In the genomic region with DNA sequence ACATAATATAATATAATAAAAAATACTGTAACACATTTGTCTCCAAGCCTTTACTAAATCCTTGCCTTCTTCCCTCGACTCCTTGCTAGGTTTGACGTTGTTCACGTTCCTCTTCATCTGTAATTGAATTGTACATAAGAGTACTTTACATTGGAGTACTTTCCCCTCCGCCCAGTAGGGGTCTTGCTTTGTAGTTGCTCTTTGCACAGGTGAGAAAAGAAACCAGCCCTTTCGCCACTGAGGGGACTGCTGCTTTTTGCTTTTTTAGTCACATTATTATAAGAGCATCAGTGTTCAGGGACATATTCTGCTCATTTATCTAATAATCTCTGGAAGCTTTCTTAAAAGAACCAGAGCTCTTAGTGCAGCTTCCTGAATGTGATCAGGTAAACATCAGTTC, we compare ENCODE assay signal across 1 cellular context.
TF ChIP-seq lines count a peak whose summit lies in the region.

No MANE protein-coding gene starts in this region.

TF ChIP-seq in K562, 482 proteins besides CTCF, POLR2A, EP300 and RAD21 (continued from another document):
- TF ChIP-seq, protein P1, sequence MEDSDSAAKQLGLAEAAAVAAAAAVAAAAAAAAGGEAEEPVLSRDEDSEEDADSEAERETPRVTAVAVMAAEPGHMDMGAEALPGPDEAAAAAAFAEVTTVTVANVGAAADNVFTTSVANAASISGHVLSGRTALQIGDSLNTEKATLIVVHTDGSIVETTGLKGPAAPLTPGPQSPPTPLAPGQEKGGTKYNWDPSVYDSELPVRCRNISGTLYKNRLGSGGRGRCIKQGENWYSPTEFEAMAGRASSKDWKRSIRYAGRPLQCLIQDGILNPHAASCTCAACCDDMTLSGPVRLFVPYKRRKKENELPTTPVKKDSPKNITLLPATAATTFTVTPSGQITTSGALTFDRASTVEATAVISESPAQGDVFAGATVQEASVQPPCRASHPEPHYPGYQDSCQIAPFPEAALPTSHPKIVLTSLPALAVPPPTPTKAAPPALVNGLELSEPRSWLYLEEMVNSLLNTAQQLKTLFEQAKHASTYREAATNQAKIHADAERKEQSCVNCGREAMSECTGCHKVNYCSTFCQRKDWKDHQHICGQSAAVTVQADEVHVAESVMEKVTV (CRISPR knock-in tag; IDR thresholded peaks at IDR 0.05): no peak
- TF ChIP-seq HNRNPUL1 (IDR thresholded peaks at IDR 0.05; ENCODE audit: low read length) (no peak), U2AF2 (optimal IDR thresholded peaks at IDR 0.05; ENCODE audit: low read depth, low read length) (no peak), ZNF551 (CRISPR knock-in tag; IDR thresholded peaks at IDR 0.05) (no peak), NR2C1 (IDR thresholded peaks at IDR 0.05) (no peak), NR2C1 (tag; IDR thresholded peaks at IDR 0.05) (no peak), ZNF175 (CRISPR knock-in tag; IDR thresholded peaks at IDR 0.05; ENCODE audit: low read depth) (no peak), CCNT2 (IDR thresholded peaks at IDR 0.05; ENCODE audit: borderline replicate concordance, extremely low read depth, insufficient read length, low read depth, low read length) (no peak), HIVEP1 (CRISPR knock-in tag; IDR thresholded peaks at IDR 0.05) (no peak), TAF15 (IDR thresholded peaks at IDR 0.05; ENCODE audit: low read depth, low read length) (no peak), HNRNPLL (IDR thresholded peaks at IDR 0.05; ENCODE audit: low read depth, low read length, poor library complexity, severe bottlenecking) (no peak)
- TF ChIP-seq, protein P2, sequence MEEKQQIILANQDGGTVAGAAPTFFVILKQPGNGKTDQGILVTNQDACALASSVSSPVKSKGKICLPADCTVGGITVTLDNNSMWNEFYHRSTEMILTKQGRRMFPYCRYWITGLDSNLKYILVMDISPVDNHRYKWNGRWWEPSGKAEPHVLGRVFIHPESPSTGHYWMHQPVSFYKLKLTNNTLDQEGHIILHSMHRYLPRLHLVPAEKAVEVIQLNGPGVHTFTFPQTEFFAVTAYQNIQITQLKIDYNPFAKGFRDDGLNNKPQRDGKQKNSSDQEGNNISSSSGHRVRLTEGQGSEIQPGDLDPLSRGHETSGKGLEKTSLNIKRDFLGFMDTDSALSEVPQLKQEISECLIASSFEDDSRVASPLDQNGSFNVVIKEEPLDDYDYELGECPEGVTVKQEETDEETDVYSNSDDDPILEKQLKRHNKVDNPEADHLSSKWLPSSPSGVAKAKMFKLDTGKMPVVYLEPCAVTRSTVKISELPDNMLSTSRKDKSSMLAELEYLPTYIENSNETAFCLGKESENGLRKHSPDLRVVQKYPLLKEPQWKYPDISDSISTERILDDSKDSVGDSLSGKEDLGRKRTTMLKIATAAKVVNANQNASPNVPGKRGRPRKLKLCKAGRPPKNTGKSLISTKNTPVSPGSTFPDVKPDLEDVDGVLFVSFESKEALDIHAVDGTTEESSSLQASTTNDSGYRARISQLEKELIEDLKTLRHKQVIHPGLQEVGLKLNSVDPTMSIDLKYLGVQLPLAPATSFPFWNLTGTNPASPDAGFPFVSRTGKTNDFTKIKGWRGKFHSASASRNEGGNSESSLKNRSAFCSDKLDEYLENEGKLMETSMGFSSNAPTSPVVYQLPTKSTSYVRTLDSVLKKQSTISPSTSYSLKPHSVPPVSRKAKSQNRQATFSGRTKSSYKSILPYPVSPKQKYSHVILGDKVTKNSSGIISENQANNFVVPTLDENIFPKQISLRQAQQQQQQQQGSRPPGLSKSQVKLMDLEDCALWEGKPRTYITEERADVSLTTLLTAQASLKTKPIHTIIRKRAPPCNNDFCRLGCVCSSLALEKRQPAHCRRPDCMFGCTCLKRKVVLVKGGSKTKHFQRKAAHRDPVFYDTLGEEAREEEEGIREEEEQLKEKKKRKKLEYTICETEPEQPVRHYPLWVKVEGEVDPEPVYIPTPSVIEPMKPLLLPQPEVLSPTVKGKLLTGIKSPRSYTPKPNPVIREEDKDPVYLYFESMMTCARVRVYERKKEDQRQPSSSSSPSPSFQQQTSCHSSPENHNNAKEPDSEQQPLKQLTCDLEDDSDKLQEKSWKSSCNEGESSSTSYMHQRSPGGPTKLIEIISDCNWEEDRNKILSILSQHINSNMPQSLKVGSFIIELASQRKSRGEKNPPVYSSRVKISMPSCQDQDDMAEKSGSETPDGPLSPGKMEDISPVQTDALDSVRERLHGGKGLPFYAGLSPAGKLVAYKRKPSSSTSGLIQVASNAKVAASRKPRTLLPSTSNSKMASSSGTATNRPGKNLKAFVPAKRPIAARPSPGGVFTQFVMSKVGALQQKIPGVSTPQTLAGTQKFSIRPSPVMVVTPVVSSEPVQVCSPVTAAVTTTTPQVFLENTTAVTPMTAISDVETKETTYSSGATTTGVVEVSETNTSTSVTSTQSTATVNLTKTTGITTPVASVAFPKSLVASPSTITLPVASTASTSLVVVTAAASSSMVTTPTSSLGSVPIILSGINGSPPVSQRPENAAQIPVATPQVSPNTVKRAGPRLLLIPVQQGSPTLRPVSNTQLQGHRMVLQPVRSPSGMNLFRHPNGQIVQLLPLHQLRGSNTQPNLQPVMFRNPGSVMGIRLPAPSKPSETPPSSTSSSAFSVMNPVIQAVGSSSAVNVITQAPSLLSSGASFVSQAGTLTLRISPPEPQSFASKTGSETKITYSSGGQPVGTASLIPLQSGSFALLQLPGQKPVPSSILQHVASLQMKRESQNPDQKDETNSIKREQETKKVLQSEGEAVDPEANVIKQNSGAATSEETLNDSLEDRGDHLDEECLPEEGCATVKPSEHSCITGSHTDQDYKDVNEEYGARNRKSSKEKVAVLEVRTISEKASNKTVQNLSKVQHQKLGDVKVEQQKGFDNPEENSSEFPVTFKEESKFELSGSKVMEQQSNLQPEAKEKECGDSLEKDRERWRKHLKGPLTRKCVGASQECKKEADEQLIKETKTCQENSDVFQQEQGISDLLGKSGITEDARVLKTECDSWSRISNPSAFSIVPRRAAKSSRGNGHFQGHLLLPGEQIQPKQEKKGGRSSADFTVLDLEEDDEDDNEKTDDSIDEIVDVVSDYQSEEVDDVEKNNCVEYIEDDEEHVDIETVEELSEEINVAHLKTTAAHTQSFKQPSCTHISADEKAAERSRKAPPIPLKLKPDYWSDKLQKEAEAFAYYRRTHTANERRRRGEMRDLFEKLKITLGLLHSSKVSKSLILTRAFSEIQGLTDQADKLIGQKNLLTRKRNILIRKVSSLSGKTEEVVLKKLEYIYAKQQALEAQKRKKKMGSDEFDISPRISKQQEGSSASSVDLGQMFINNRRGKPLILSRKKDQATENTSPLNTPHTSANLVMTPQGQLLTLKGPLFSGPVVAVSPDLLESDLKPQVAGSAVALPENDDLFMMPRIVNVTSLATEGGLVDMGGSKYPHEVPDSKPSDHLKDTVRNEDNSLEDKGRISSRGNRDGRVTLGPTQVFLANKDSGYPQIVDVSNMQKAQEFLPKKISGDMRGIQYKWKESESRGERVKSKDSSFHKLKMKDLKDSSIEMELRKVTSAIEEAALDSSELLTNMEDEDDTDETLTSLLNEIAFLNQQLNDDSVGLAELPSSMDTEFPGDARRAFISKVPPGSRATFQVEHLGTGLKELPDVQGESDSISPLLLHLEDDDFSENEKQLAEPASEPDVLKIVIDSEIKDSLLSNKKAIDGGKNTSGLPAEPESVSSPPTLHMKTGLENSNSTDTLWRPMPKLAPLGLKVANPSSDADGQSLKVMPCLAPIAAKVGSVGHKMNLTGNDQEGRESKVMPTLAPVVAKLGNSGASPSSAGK (IDR thresholded peaks at IDR 0.05): no peak
